In the genomic region with DNA sequence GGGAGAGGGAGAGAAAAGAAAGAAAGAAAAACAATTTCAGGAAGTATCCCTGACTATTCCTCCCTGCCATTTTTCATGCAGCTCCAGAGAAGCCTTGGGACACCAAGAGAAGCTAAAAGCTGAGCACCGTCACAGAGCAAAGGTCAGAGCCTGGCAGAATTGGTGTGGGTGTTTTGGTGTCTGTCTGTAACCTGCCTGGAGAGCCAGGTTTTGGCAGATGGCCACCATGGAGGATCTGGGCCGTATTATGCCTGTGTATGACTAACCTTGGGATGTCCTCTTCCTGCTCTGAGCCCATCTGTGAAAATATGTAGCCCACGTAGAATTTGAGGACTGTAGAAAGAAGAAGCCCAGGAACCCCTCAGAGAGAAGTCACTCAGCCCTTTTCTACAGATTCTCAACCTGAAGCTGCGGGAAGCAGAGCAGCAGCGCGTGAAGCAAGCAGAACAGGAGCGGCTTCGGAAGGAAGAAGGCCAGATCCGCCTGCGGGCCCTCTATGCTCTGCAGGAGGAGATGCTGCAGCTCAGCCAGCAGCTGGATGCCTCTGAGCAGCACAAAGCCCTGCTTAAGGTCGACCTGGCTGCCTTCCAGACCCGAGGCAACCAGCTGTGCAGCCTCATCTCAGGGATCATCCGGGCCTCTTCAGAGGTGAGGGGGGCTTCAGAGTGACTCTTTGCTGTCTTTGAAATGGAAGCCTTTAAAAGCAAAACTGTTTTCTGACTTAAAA, we compare ENCODE assay signal across 10 cellular contexts. TPM values are rescaled to one million over a fixed set of nuclear protein-coding genes. Genes with fewer than 3 reads are reported as not detected.
DNase-seq lines count a peak whose midpoint lies in the region; ATAC-seq lines count a peak whose summit lies in the region.
"Had no signal": no experiment of that assay in that cellular context is flagged by ENCODE, and none has a peak within 500 bp of the region (broad histone marks: within the 10 kb centered on the region; RNA-seq: fewer than 3 reads in every experiment).

No MANE protein-coding gene starts in this region.

- no peak overlapping the region for H4K91ac ChIP-seq in trophoblast cell (ENCODE audit: low read depth, low read length)

- H3K14ac ChIP-seq in trophoblast cell (ENCODE audit: low read length): no peak overlapping the region

- no peak overlapping the region for H4K12ac ChIP-seq in trophoblast cell (ENCODE audit: low read depth, low read length)

- no peaks in the 10 kb centered on the region for H3K4me1 ChIP-seq in trophoblast cell (ENCODE audit: control insufficient read depth in 1 of 2, insufficient read depth in 2 of 2, low read length in 2 of 2)

- WGBS in trophoblast cell (ENCODE audit: extremely low coverage, insufficient coverage, insufficient read length): no CpG with 5 or more reads among the region's 13 CpGs

- H3K4ac ChIP-seq in trophoblast cell (ENCODE audit: low read depth, low read length): no peak overlapping the region

- H3K27me3 ChIP-seq in trophoblast cell (ENCODE audit: insufficient read depth, low read length): no peaks in the 10 kb centered on the region

- no peak overlapping the region for H3K18ac ChIP-seq in trophoblast cell (ENCODE audit: low read length)

- peak overlapping the region; percentile 31 for H3K9ac ChIP-seq in trophoblast cell (ENCODE audit: low read length)

- H3K79me1 ChIP-seq in trophoblast cell (ENCODE audit: low read length): no peaks in the 10 kb centered on the region

- H3K23ac ChIP-seq in trophoblast cell (ENCODE audit: low read length): no peak overlapping the region

- H3K27ac ChIP-seq in trophoblast cell (ENCODE audit: low read depth, low read length): no peak overlapping the region

- H3K79me2 ChIP-seq in trophoblast cell (ENCODE audit: control insufficient read depth, insufficient read depth, low read length, poor library complexity): no peaks in the 10 kb centered on the region

- no peak overlapping the region for H3K4me3 ChIP-seq in trophoblast cell (ENCODE audit: low read depth, low read length)

- no peak for ATAC-seq in HG02642 (IDR thresholded peaks at IDR 0.05; ENCODE audit: poor library complexity, unreplicated experiment)
- ATAC-seq: Panc1 had no signal

- H3K36me3 ChIP-seq in trophoblast cell (ENCODE audit: control insufficient read depth in 1 of 2, insufficient read depth in 2 of 2, low read length in 2 of 2): peaks cover 27 to 29% of the 10 kb centered on the region in 2 experiments

- no peak overlapping the region for H4K8ac ChIP-seq in trophoblast cell (ENCODE audit: low read depth, low read length)

- no peak overlapping the region for H2AK5ac ChIP-seq in trophoblast cell (ENCODE audit: low read length)

- no peaks in the 10 kb centered on the region for H3K9me3 ChIP-seq in trophoblast cell (ENCODE audit: insufficient read depth, low read depth, low read length)

- no peak overlapping the region for H2BK120ac ChIP-seq in trophoblast cell (ENCODE audit: insufficient read depth, low read length, poor library complexity)

- H2BK5ac ChIP-seq in trophoblast cell (ENCODE audit: low read depth, low read length, poor library complexity): no peak overlapping the region

- DNase-seq in ELR (ENCODE audit: low read depth): peak; percentile 38
- DNase-seq in NCI-H345 treated with DMSO at 0.1 percent for 48 hours (lab: John Stamatoyannopoulos, UW; ENCODE audit: unreplicated experiment): peak; percentile 72
- DNase-seq in fibroblast of gingiva (ENCODE audit: low read depth): peak; percentile 16
- no peak for DNase-seq in trophoblast cell
- DNase-seq in mucosa of gallbladder (ENCODE audit: low spot score): no peak
- DNase-seq in central memory CD4-positive, alpha-beta T cell: no peak
- DNase-seq in GOT3 (lab: John Stamatoyannopoulos, UW): no peak
- DNase-seq: activated naive CD4-positive, alpha-beta T cell had no signal

- no peak overlapping the region for H2AFZ ChIP-seq in trophoblast cell (ENCODE audit: insufficient read depth, low read length, poor library complexity)

- H3K4me2 ChIP-seq in trophoblast cell (ENCODE audit: low read length): no peak overlapping the region

- H2BK12ac ChIP-seq in trophoblast cell (ENCODE audit: low read length): no peak overlapping the region

RNA-seq across cellular contexts. Expression of gene GLE1, which starts 18.8 kb away (rescaled TPM):
- 13.0 and 13.3 TPM in 2 replicates for polyA plus RNA-seq in trophoblast cell (2013)
- total RNA-seq in mucosa of gallbladder: 22.8 TPM

RNA-seq across cellular contexts. Expression of gene SPTAN1, which starts 29.0 kb away (rescaled TPM):
- 114 and 119 TPM in 2 replicates for polyA plus RNA-seq in trophoblast cell (2013)
- 323 TPM for total RNA-seq in mucosa of gallbladder

Comparison
In these comparisons a context has a peak if more than half of its experiments do, and no peak if none do; other contexts are left out.
1. DNase-seq: peak in ELR (single experiment), NCI-H345 treated with DMSO at 0.1 percent for 48 hours (single experiment) and fibroblast of gingiva (single experiment); none in trophoblast cell (0 of 2), mucosa of gallbladder (single experiment), central memory CD4-positive, alpha-beta T cell (single experiment) and GOT3 (single experiment).